In genomic region chrX:79400618-79401017, GRCh38 we compare ENCODE assay signal across 19 cellular contexts. TPM values are rescaled to one million over a fixed set of nuclear protein-coding genes. Genes with fewer than 3 reads are reported as not detected.
"Had no signal": no experiment of that assay in that cellular context is flagged by ENCODE, and none has a peak within 500 bp of the region (broad histone marks: within the 10 kb centered on the region; RNA-seq: fewer than 3 reads in every experiment).

No MANE protein-coding gene starts in this region.

- H3K27me3 Mint-ChIP-seq: activated CD8-positive, alpha-beta memory T cell treated with anti-CD3 and anti-CD28 coated beads, Interleukin-2, amount 10 ng/mL, durations not matched to agents 7 days and 5 days; memory B cell; stimulated activated naive CD8-positive, alpha-beta T cell treated with anti-CD3 and anti-CD28 coated beads, Interleukin-15, Interleukin-2, amounts not matched to agents 100 ng/mL and 50 ng/mL, for 24 hours had no signal

- H3K27ac Mint-ChIP-seq: activated CD8-positive, alpha-beta memory T cell treated with anti-CD3 and anti-CD28 coated beads, Interleukin-2, amount 10 ng/mL, durations not matched to agents 7 days and 5 days; memory B cell; stimulated activated naive CD8-positive, alpha-beta T cell treated with anti-CD3 and anti-CD28 coated beads, Interleukin-15, Interleukin-2, amounts not matched to agents 100 ng/mL and 50 ng/mL, for 24 hours had no signal

- DNase-seq: activated CD4-positive, alpha-beta T cell treated with anti-CD3 and anti-CD28 coated beads, Interleukin-2, amount 50 U/mL, for 4 hours; activated CD8-positive, alpha-beta memory T cell treated with anti-CD3 and anti-CD28 coated beads, Interleukin-2, amount 10 ng/mL, durations not matched to agents 7 days and 5 days; activated T-cell treated with anti-CD3 and anti-CD28 coated beads, Interleukin-2, amount 50 U/mL, for 1 hour; adrenal gland; caudate nucleus; cortex of kidney; effector CD8-positive, alpha-beta T cell; foreskin keratinocyte; glutamatergic neuron; hypothalamus; left ventricle myocardium superior; right lobe of liver; SW 1271; T-helper 9 cell; upper lobe of left lung had no signal

- H3K4me3 Mint-ChIP-seq: activated CD8-positive, alpha-beta memory T cell treated with anti-CD3 and anti-CD28 coated beads, Interleukin-2, amount 10 ng/mL, durations not matched to agents 7 days and 5 days; memory B cell; stimulated activated naive CD8-positive, alpha-beta T cell treated with anti-CD3 and anti-CD28 coated beads, Interleukin-15, Interleukin-2, amounts not matched to agents 100 ng/mL and 50 ng/mL, for 24 hours had no signal

- H3K4me1 ChIP-seq: adrenal gland, foreskin keratinocyte, right lobe of liver, upper lobe of left lung had no signal

- ATAC-seq: activated CD4-positive, CD25-positive, alpha-beta regulatory T cell treated with anti-CD3 and anti-CD28 coated beads, Interleukin-2, amount 50 U/mL, for 24 hours; activated CD8-positive, alpha-beta memory T cell treated with anti-CD3 and anti-CD28 coated beads, Interleukin-2, amount 10 ng/mL, durations not matched to agents 7 days and 5 days; foreskin keratinocyte; left ventricle myocardium superior; right lobe of liver had no signal

- H3K4me1 Mint-ChIP-seq: memory B cell had no signal

- H3K4me3 ChIP-seq: adrenal gland, right lobe of liver, upper lobe of left lung had no signal

- H3K27me3 ChIP-seq: foreskin keratinocyte, right lobe of liver, upper lobe of left lung had no signal

- H3K36me3 Mint-ChIP-seq: memory B cell had no signal

- H3K9me3 ChIP-seq: adrenal gland, right lobe of liver, upper lobe of left lung had no signal

- H3K36me3 ChIP-seq: adrenal gland, right lobe of liver, upper lobe of left lung had no signal

- H3K27ac ChIP-seq: adrenal gland, foreskin keratinocyte, right lobe of liver, upper lobe of left lung had no signal

RNA-seq across cellular contexts. Expression of gene ITM2A, which starts 33.5 kb away (rescaled TPM):
- total RNA-seq: kidney epithelial cell had no signal
